In the genomic region with DNA sequence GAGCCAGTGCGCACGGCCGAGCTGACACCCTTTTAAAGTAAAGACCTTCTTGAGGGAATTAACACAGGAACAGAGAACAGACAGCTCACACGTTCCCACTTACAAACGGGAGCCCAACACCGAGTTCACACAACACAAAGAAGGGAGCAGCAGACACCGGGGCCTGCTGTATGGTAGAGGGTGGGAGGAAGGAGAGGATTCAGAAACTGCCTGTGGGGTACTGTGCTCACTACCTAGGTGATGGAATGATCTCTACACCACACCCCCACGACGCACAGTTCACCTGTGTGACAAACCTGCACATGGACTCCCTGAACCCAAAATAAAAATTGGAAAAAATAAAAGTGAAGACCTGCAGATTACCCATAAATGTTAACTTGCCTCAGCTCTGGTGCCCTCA, we compare ENCODE assay signal across 25 cellular contexts. TPM values are rescaled to one million over a fixed set of nuclear protein-coding genes. Genes with fewer than 3 reads are reported as not detected.
"Had no signal": no experiment of that assay in that cellular context is flagged by ENCODE, and none has a peak within 500 bp of the region (broad histone marks: within the 10 kb centered on the region; RNA-seq: fewer than 3 reads in every experiment).

No MANE protein-coding gene starts in this region.

- DNase-seq: KBM-7, MV-4-11, NCI-H1048, NCI-H1105, NCI-H1417, NCI-H1436 treated with DMSO at 0.1 percent for 48 hours, NCI-H1694, NCI-H1930, NCI-H2081, NCI-H2107, NCI-H2227 treated with DMSO at 0.1 percent for 48 hours, NCI-H524, NCI-H69, NCI-H774, PC-3, SHP77 had no signal

- H3K27ac ChIP-seq: HL-60, RWPE1 had no signal

- FAIRE-seq: HTR-8/SVneo had no signal

- ATAC-seq: Panc1, PC-3, SK-N-SH treated with all-trans-retinoic acid at 6 μM for 48 hours had no signal

RNA-seq across cellular contexts. Expression of a gene that starts 34.5 kb away (rescaled TPM):
- total RNA-seq: LHCN-M2, MCF 10A had no signal

RNA-seq across cellular contexts. Expression of a gene that starts 50.1 kb away (rescaled TPM):
- total RNA-seq: LHCN-M2, MCF 10A, NCI-H460, SK-MEL-5 had no signal
